Comparison of ENCODE assay signal across 8 cellular contexts in the genomic region with DNA sequence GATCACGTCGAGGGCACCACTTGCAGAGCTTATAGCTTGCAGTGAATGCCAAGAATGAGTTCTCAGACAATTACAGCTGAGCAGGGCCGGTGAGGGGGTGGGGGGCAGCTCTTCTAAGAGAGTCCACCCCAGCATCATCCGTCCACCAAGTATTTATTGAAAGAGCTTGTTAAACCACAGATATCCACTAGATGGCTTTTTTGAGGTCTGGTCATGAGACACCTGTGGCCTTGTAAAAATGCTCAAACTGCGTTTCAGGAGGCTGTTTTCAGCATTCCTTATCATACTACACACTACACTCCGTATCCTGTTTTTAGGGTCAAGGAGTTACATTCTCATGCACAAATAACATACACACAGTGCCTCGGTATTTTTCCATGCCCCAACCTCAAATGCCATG. TPM values are rescaled to one million over a fixed set of nuclear protein-coding genes. Genes with fewer than 3 reads are reported as not detected.
DNase-seq lines count a peak whose midpoint lies in the region; ATAC-seq and TF ChIP-seq lines count a peak whose summit lies in the region.

No MANE protein-coding gene starts in this region.

- no peak overlapping the region for H2AFZ ChIP-seq in osteoblast (ENCODE audit: low read length)

- H3K79me2 ChIP-seq in osteoblast (ENCODE audit: insufficient read depth, low read length), result peaks cover 6% of the 10 kb centered on the region

- H3K36me3 ChIP-seq in osteoblast (ENCODE audit: insufficient read depth, low read length), result peaks cover 39% of the 10 kb centered on the region

- H3K4me3 ChIP-seq in GM12875 (ENCODE audit: low read depth, low read length), result no peak overlapping the region
- H3K4me3 ChIP-seq in osteoblast (ENCODE audit: insufficient read depth, low read length), result no peak overlapping the region

- no peaks in the 10 kb centered on the region for H3K4me1 ChIP-seq in osteoblast (ENCODE audit: insufficient read depth, low read length)

- ATAC-seq in GM21367 (IDR thresholded peaks at IDR 0.05; ENCODE audit: unreplicated experiment) (no peak), GM21515 (IDR thresholded peaks at IDR 0.05; ENCODE audit: unreplicated experiment) (no peak), GM19467 (IDR thresholded peaks at IDR 0.05; ENCODE audit: unreplicated experiment) (no peak)

- no peaks in the 10 kb centered on the region for H3K27me3 ChIP-seq in osteoblast (ENCODE audit: insufficient read depth, low read length)

- H3K27ac ChIP-seq in osteoblast (ENCODE audit: low read depth, low read length), result no peak overlapping the region

- in situ Hi-C loops in KBM-7 (cut with MboI; ENCODE audit: low pct_unique_long_range_greater_than_20kb, low sequenced_read_pairs), result no loop called here

- no peak overlapping the region for H3K4me2 ChIP-seq in osteoblast (ENCODE audit: insufficient read depth, low read length)

- H4K20me1 ChIP-seq in osteoblast (ENCODE audit: insufficient read depth, low read length), result no peaks in the 10 kb centered on the region

- no peaks in the 10 kb centered on the region for H3K9me3 ChIP-seq in osteoblast (ENCODE audit: low read depth, low read length)

- DNase-seq in KBM-7 (peak; percentile 15), cerebellar cortex (ENCODE audit: low spot score) (peak; percentile 41), osteoblast (ENCODE audit: insufficient read length, low spot score, missing footprints) (no peak), NCI-H2029 treated with DMSO at 0.1 percent for 48 hours (lab: John Stamatoyannopoulos, UW) (no peak)

- TF ChIP-seq CTCF in GM12875 (IDR thresholded peaks at IDR 0.05; ENCODE audit: borderline replicate concordance, insufficient read depth, low read depth, low read length), result peak; percentile 56; the same call in 1 of the 2 replicates
- TF ChIP-seq CTCF in osteoblast (IDR thresholded peaks at IDR 0.05; ENCODE audit: extremely low read depth, low read depth, low read length), result peak; percentile 43

RNA-seq across cellular contexts. Expression of gene DNAJC10, which starts 51.5 kb away (rescaled TPM):
- total RNA-seq in osteoblast, result 112 and 118 TPM in 2 replicates

Comparison
In these comparisons a context has a peak if more than half of its experiments do, and no peak if none do; other contexts are left out.
1. DNase-seq: peak in KBM-7 (single experiment) and cerebellar cortex (single experiment); none in osteoblast (single experiment) and NCI-H2029 treated with DMSO at 0.1 percent for 48 hours (single experiment).